In the genomic region with DNA sequence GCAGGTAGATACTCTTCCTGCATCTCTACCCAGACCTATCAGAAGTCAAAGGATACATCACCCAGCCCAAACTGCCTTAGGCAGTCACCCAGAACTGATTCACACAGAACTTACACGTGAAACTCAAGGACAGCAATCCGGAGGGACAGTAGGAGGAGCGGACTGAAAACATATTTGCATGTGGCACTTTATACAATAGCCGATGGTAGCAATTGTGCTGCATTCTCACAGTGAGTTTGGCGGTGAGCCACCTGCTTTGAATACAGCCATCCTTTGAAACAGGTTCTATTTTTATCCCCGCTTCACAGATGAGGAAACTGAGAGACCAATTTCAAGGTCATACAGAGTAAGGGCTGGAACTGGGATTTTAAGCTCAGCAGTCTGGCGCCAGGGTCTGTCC, we compare ENCODE assay signal across 18 cellular contexts.
A peak's percentile ranks its signal among the peaks of the same experiment; 100 is the strongest.
DNase-seq lines count a peak whose midpoint lies in the region; ATAC-seq, FAIRE-seq and TF ChIP-seq lines count a peak whose summit lies in the region.
"Had no signal": no experiment of that assay in that cellular context is flagged by ENCODE, and none has a peak within 500 bp of the region (broad histone marks: within the 10 kb centered on the region; RNA-seq: fewer than 3 reads in every experiment).

No MANE protein-coding gene starts in this region.

- no peak overlapping the region for H3K4me3 Mint-ChIP-seq in CD4-positive, alpha-beta memory T cell
- H3K4me3 Mint-ChIP-seq: activated CD4-positive, alpha-beta memory T cell treated with anti-CD3 and anti-CD28 coated beads, Interleukin-2, amount 10 ng/mL, durations not matched to agents 7 days and 5 days; activated naive CD4-positive, alpha-beta T cell treated with anti-CD3 and anti-CD28 coated beads for 36 hours; H9; naive thymus-derived CD4-positive, alpha-beta T cell; stimulated activated memory B cell treated with anti-CD40 and anti-IgM and Interleukin-4, amounts not matched to agents 10 μg/mL and 1 μg/mL and 100 μg/mL, for 72 hours had no signal

- POLR2A ChIA-PET in GM12878 (lab: Charles Lee) = no interaction called here
- POLR2A ChIA-PET in CD4-positive, alpha-beta memory T cell (lab: Charles Lee; ENCODE audit: partially characterized antibody) = no interaction called here

- H3K27ac ChIP-seq in GM12878 (ENCODE audit: control insufficient read depth, insufficient read depth) = no peak overlapping the region
- H3K27ac ChIP-seq in CD4-positive, alpha-beta memory T cell (ENCODE audit: low read depth, low read length) = no peak overlapping the region
- no peak overlapping the region for H3K27ac ChIP-seq in mesenchymal stem cell (ENCODE audit: low read length, poor library complexity, severe bottlenecking)
- H3K27ac ChIP-seq: breast epithelium had no signal

- peaks cover 0 to 4% (median under 1%) of the 10 kb centered on the region in 4 donors for H3K4me1 Mint-ChIP-seq in CD4-positive, alpha-beta memory T cell
- H3K4me1 Mint-ChIP-seq: activated CD4-positive, alpha-beta memory T cell treated with anti-CD3 and anti-CD28 coated beads, Interleukin-2, amount 10 ng/mL, durations not matched to agents 7 days and 5 days; naive thymus-derived CD4-positive, alpha-beta T cell had no signal

- no peak overlapping the region for H3K23ac ChIP-seq in mesenchymal stem cell (ENCODE audit: low read length in 2 of 2)

- no peak overlapping the region for H4K91ac ChIP-seq in mesenchymal stem cell (ENCODE audit: low read length)

- in situ Hi-C loops in GM12878 (cut with MboI) (no loop called here), KBM-7 (cut with MboI; ENCODE audit: low pct_unique_long_range_greater_than_20kb, low sequenced_read_pairs) (no loop called here)

- H3K27ac Mint-ChIP-seq in CD4-positive, alpha-beta memory T cell = no peak overlapping the region
- H3K27ac Mint-ChIP-seq: activated CD4-positive, alpha-beta memory T cell treated with anti-CD3 and anti-CD28 coated beads, Interleukin-2, amount 10 ng/mL, durations not matched to agents 7 days and 5 days; activated naive CD4-positive, alpha-beta T cell treated with anti-CD3 and anti-CD28 coated beads for 36 hours; naive thymus-derived CD4-positive, alpha-beta T cell; stimulated activated memory B cell treated with anti-CD40 and anti-IgM and Interleukin-4, amounts not matched to agents 10 μg/mL and 1 μg/mL and 100 μg/mL, for 72 hours had no signal

- H3K4ac ChIP-seq in mesenchymal stem cell (ENCODE audit: low read depth in 1 of 2, low read length in 2 of 2) = no peak overlapping the region

- no peak overlapping the region for H2BK12ac ChIP-seq in mesenchymal stem cell (ENCODE audit: low read length in 2 of 2)

- 2% methylated on average over 7 of the region's 7 CpGs for WGBS in GM12878 (ENCODE audit: insufficient coverage, insufficient replicate concordance, low lambda C conversion rate, missing lambda C conversion rate)
- WGBS in mesenchymal stem cell = 88% methylated on average over 6 of the region's 7 CpGs

- RAD21 ChIA-PET in GM12878 (lab: Charles Lee; ENCODE audit: unreplicated experiment) = no interaction called here

- FAIRE-seq in GM12878 (lab: Jason Lieb, UNC) = peak; percentile 64

- H3K18ac ChIP-seq in mesenchymal stem cell (ENCODE audit: low read depth in 1 of 2, low read length in 2 of 2) = no peak overlapping the region

- H2BK5ac ChIP-seq in mesenchymal stem cell (ENCODE audit: low read depth, low read length, poor library complexity, severe bottlenecking) = no peak overlapping the region

- H3K36me3 ChIP-seq in GM12878 (ENCODE audit: control insufficient read depth in 2 of 2, insufficient read depth in 2 of 2, low read length in 1 of 2) (no peaks in the 10 kb centered on the region), mesenchymal stem cell (ENCODE audit: control insufficient read depth in 1 of 2, insufficient read depth in 2 of 2, low read depth in 1 of 2, low read length in 2 of 2) (peaks cover 0 to 11% of the 10 kb centered on the region in 2 experiments)
- no peaks in the 10 kb centered on the region for H3K36me3 ChIP-seq in CD4-positive, alpha-beta memory T cell (ENCODE audit: insufficient read depth, low read length)
- H3K36me3 ChIP-seq: breast epithelium had no signal

- no peak overlapping the region for H3K14ac ChIP-seq in mesenchymal stem cell (ENCODE audit: low read length in 2 of 2)

- no TSS peak for BruUV-seq in GM12878 (replicated peaks; lab: Mats Ljungman, UMichigan)

- H4K20me1 ChIP-seq in GM12878 (ENCODE audit: control insufficient read depth, insufficient read depth) = no peaks in the 10 kb centered on the region

- ATAC-seq in GM18502 (IDR thresholded peaks at IDR 0.05; ENCODE audit: poor library complexity, unreplicated experiment) (peak; percentile 85), GM21619 (IDR thresholded peaks at IDR 0.05; ENCODE audit: unreplicated experiment) (peak; percentile 85), HG03520 (IDR thresholded peaks at IDR 0.05; ENCODE audit: unreplicated experiment) (peak; percentile 81), GM12878 (peak; percentile 89)
- ATAC-seq: naive thymus-derived CD4-positive, alpha-beta T cell; stimulated activated memory B cell treated with anti-CD40 and anti-IgM and Interleukin-4, amounts not matched to agents 10 μg/mL and 1 μg/mL and 100 μg/mL, for 72 hours had no signal

- H3K36me3 Mint-ChIP-seq in CD4-positive, alpha-beta memory T cell = peaks cover 6 to 14% of the 10 kb centered on the region in 2 donors

- H2AK5ac ChIP-seq in mesenchymal stem cell (ENCODE audit: low read length, severe bottlenecking) = no peak overlapping the region

- H3K4me3 ChIP-seq in GM12878 (no peak overlapping the region), mesenchymal stem cell (ENCODE audit: insufficient read depth in 1 of 2, low read depth in 1 of 2, low read length in 2 of 2) (no peak overlapping the region)
- H3K4me3 ChIP-seq in CD4-positive, alpha-beta memory T cell (ENCODE audit: low read length in 2 of 2) = no peak overlapping the region
- H3K4me3 ChIP-seq: breast epithelium had no signal

- intact Hi-C loops in GM12878 (cut with micrococcal nuclease; ENCODE audit: unreplicated experiment) = no loop called here
- intact Hi-C loops in CD4-positive, alpha-beta memory T cell (cut with micrococcal nuclease) = no loop called here

- DNase-seq in GM12878 (ENCODE audit: low read depth, low spot score) = peak; percentile 63
- no peak for DNase-seq in KBM-7
- DNase-seq in CD4-positive, alpha-beta memory T cell = no peak
- DNase-seq in NCI-H1092 treated with DMSO at 0.1 percent for 48 hours (lab: John Stamatoyannopoulos, UW) = no peak
- DNase-seq in mesenchymal stem cell = no peak
- DNase-seq: activated CD4-positive, alpha-beta memory T cell treated with anti-CD3 and anti-CD28 coated beads, Interleukin-2, amount 10 ng/mL, durations not matched to agents 7 days and 5 days; activated naive CD4-positive, alpha-beta T cell treated with anti-CD3 and anti-CD28 coated beads for 36 hours; DND-41; H9; naive thymus-derived CD4-positive, alpha-beta T cell; NCI-H226; stimulated activated CD4-positive, alpha-beta T cell treated with anti-CD3 and anti-CD28 coated beads, Interleukin-4, amount 100 ng/mL, for 1 hour; T1000 had no signal

- H4K8ac ChIP-seq in mesenchymal stem cell (ENCODE audit: low read length) = no peak overlapping the region

- H3K9me3 Mint-ChIP-seq in CD4-positive, alpha-beta memory T cell = peaks cover 5 to 20% (median 13%) of the 10 kb centered on the region in 8 donors

- no peak for TF ChIP-seq RAD21 in GM12878 (IDR thresholded peaks at IDR 0.05; ENCODE audit: insufficient read depth, low read depth, low read length)

- H3K79me1 ChIP-seq in mesenchymal stem cell (replicated peaks; ENCODE audit: low read length, poor library complexity, severe bottlenecking) = no peaks in the 10 kb centered on the region

- H3K79me2 ChIP-seq in GM12878 (ENCODE audit: control insufficient read depth, insufficient read depth, low read length) = no peaks in the 10 kb centered on the region

- H3K9ac ChIP-seq in GM12878 (ENCODE audit: control insufficient read depth, insufficient read depth, low read length) (no peak overlapping the region), mesenchymal stem cell (ENCODE audit: low read length) (no peak overlapping the region)

- no peak for TF ChIP-seq CTCF in GM12878 (IDR thresholded peaks at IDR 0.05 in 2 of 3, conservative IDR thresholded peaks at IDR 0.05 in 1 of 3; ENCODE audit: control insufficient read depth in 2 of 3, extremely low read depth in 1 of 3, insufficient read depth in 1 of 3, low read depth in 3 of 3, low read length in 3 of 3)

- H3K27me3 ChIP-seq in GM12878 (replicated peaks in 1 of 2; ENCODE audit: control insufficient read depth in 2 of 2, insufficient read depth in 2 of 2, low read length in 1 of 2) = no peaks in the 10 kb centered on the region
- no peaks in the 10 kb centered on the region for H3K27me3 ChIP-seq in CD4-positive, alpha-beta memory T cell (ENCODE audit: insufficient read depth, low read length)
- H3K27me3 ChIP-seq in mesenchymal stem cell (ENCODE audit: control insufficient read depth in 1 of 2, insufficient read depth in 1 of 2, low read length in 2 of 2) = no peaks in the 10 kb centered on the region
- H3K27me3 ChIP-seq: breast epithelium had no signal

- H3K4me1 ChIP-seq in GM12878 (ENCODE audit: control insufficient read depth, insufficient read depth, low read length) (peaks cover 13% of the 10 kb centered on the region), mesenchymal stem cell (ENCODE audit: control insufficient read depth, insufficient read depth, low read depth, low read length) (peaks cover 2% of the 10 kb centered on the region)
- no peaks in the 10 kb centered on the region for H3K4me1 ChIP-seq in CD4-positive, alpha-beta memory T cell (ENCODE audit: insufficient read depth, low read length)
- H3K4me1 ChIP-seq: breast epithelium had no signal

- CTCF ChIA-PET in GM12878 (lab: Yijun Ruan, JAX) = no interaction called here
- CTCF ChIA-PET in CD4-positive, alpha-beta memory T cell (lab: Charles Lee; ENCODE audit: partially characterized antibody) = no interaction called here

- H3K9me3 ChIP-seq in GM12878 (replicated peaks; ENCODE audit: control insufficient read depth, insufficient read depth, low read length) = peaks cover 3% of the 10 kb centered on the region; the same call in 1 of the 3 replicates
- H3K9me3 ChIP-seq in CD4-positive, alpha-beta memory T cell (ENCODE audit: control insufficient read depth in 1 of 2, low read length in 2 of 2) = no peaks in the 10 kb centered on the region
- peaks cover 14% of the 10 kb centered on the region for H3K9me3 ChIP-seq in mesenchymal stem cell (ENCODE audit: control insufficient read depth, low read length)

- peak overlapping the region; percentile 29 for H3K4me2 ChIP-seq in GM12878 (ENCODE audit: control insufficient read depth, insufficient read depth)
- no peak overlapping the region for H3K4me2 ChIP-seq in mesenchymal stem cell (ENCODE audit: low read length, poor library complexity, severe bottlenecking)

- SMC1A ChIA-PET in GM12878 (lab: Charles Lee; ENCODE audit: uncharacterized antibody, unreplicated experiment) = interaction anchor here (0.8 kb wide), 1 partner anchor 385 kb away, joined by 3 read pairs; no protein-coding TSS in a partner anchor

- H2BK15ac ChIP-seq in mesenchymal stem cell (ENCODE audit: low read depth, poor library complexity, severe bottlenecking) = no peak overlapping the region

- TF ChIP-seq EP300 in GM12878 (IDR thresholded peaks at IDR 0.05; ENCODE audit: borderline replicate concordance in 1 of 2, control insufficient read depth in 1 of 2, low read depth in 2 of 2, low read length in 2 of 2) = no peak

- TF ChIP-seq POLR2A in GM12878 (IDR thresholded peaks at IDR 0.05; ENCODE audit: low read depth, low read length) = no peak

- H2BK120ac ChIP-seq in mesenchymal stem cell (ENCODE audit: low read depth, low read length) = no peak overlapping the region

- no peak overlapping the region; the same call in 1 of the 2 replicates for H2AFZ ChIP-seq in GM12878 (ENCODE audit: control insufficient read depth, low read depth, low read length)
- H2AFZ ChIP-seq in mesenchymal stem cell (ENCODE audit: low read depth, low read length) = no peak overlapping the region

- no peaks in the 10 kb centered on the region for H3K27me3 Mint-ChIP-seq in CD4-positive, alpha-beta memory T cell
- H3K27me3 Mint-ChIP-seq: activated CD4-positive, alpha-beta memory T cell treated with anti-CD3 and anti-CD28 coated beads, Interleukin-2, amount 10 ng/mL, durations not matched to agents 7 days and 5 days; stimulated activated memory B cell treated with anti-CD40 and anti-IgM and Interleukin-4, amounts not matched to agents 10 μg/mL and 1 μg/mL and 100 μg/mL, for 72 hours had no signal
